In genomic region chr14:95557291-95557690, GRCh38 we compare ENCODE assay signal across 18 cellular contexts. TPM values are rescaled to one million over a fixed set of nuclear protein-coding genes. Genes with fewer than 3 reads are reported as not detected.
DNase-seq lines count a peak whose midpoint lies in the region; ATAC-seq, FAIRE-seq and TF ChIP-seq lines count a peak whose summit lies in the region.
"Had no signal": no experiment of that assay in that cellular context is flagged by ENCODE, and none has a peak within 500 bp of the region (broad histone marks: within the 10 kb centered on the region; RNA-seq: fewer than 3 reads in every experiment).

No MANE protein-coding gene starts in this region.

- no peak overlapping the region for H2BK15ac ChIP-seq in H9 (ENCODE audit: low read depth, low read length)

- no peak overlapping the region for H3K14ac ChIP-seq in H9 (ENCODE audit: insufficient read depth, low read length)

- H3K36me3 Mint-ChIP-seq in GM23338 (ENCODE audit: low read depth) (no peaks in the 10 kb centered on the region), H9 (ENCODE audit: insufficient read depth in 1 of 3, low read depth in 3 of 3) (no peaks in the 10 kb centered on the region)
- H3K36me3 Mint-ChIP-seq in CD4-positive, alpha-beta memory T cell: no peaks in the 10 kb centered on the region
- H3K36me3 Mint-ChIP-seq: CD8-positive, alpha-beta memory T cell had no signal

- H3K27me3 Mint-ChIP-seq in GM23338 (ENCODE audit: insufficient read depth, low read depth, poor library complexity) (peaks cover 15% of the 10 kb centered on the region), H9 (ENCODE audit: low read depth) (peaks cover 64% of the 10 kb centered on the region)
- H3K27me3 Mint-ChIP-seq in CD4-positive, alpha-beta memory T cell: peaks cover 2 to 5% of the 10 kb centered on the region in 2 donors

- CTCF ChIA-PET in K562 (lab: Yijun Ruan, JAX; ENCODE audit: low intra/inter-chr PET ratio): no interaction called here
- CTCF ChIA-PET in CD4-positive, alpha-beta memory T cell (lab: Charles Lee; ENCODE audit: partially characterized antibody): interaction anchor here (1.6 kb wide), 1 partner anchor 9 kb away, joined by 6 read pairs; no protein-coding TSS in a partner anchor

- H3K23me2 ChIP-seq in H9 (ENCODE audit: insufficient read length, low read depth, low read length, poor library complexity, severe bottlenecking): no peaks in the 10 kb centered on the region

- no peak overlapping the region for H4K91ac ChIP-seq in H9 (ENCODE audit: insufficient read length, low read depth, low read length)

- H2AK5ac ChIP-seq in H9 (ENCODE audit: insufficient read length, low read length): no peak overlapping the region

- TF ChIP-seq POLR2A in K562 (conservative IDR thresholded peaks at IDR 0.05): no peak

- H3T11ph ChIP-seq in H9 (ENCODE audit: low read length): no peak overlapping the region

- H3K79me2 ChIP-seq in GM23338 (replicated peaks; ENCODE audit: insufficient read depth) (no peaks in the 10 kb centered on the region), H9 (ENCODE audit: insufficient read depth, low read length) (no peaks in the 10 kb centered on the region), K562 (ENCODE audit: control insufficient read depth, insufficient read depth, low read length) (no peaks in the 10 kb centered on the region)

- H4K5ac ChIP-seq in H9 (ENCODE audit: insufficient read length, low read depth, low read length): no peak overlapping the region

- H3K27ac Mint-ChIP-seq in GM23338 (no peak overlapping the region), H9 (no peak overlapping the region)
- no peak overlapping the region for H3K27ac Mint-ChIP-seq in CD4-positive, alpha-beta memory T cell
- H3K27ac Mint-ChIP-seq: B cell; CD8-positive, alpha-beta memory T cell had no signal

- H3K4me1 ChIP-seq in GM23338 (ENCODE audit: insufficient read depth): peaks cover 5% of the 10 kb centered on the region
- no peaks in the 10 kb centered on the region for H3K4me1 ChIP-seq in H9 (ENCODE audit: insufficient read depth, low read length)
- no peaks in the 10 kb centered on the region; a peak in 1 of 5 replicates for H3K4me1 ChIP-seq in K562 (replicated peaks in 1 of 2; ENCODE audit: control insufficient read depth in 2 of 2, insufficient read depth in 2 of 2, low read length in 2 of 2)
- H3K4me1 ChIP-seq in upper lobe of right lung: no peaks in the 10 kb centered on the region
- no peaks in the 10 kb centered on the region for H3K4me1 ChIP-seq in CD4-positive, alpha-beta memory T cell (ENCODE audit: insufficient read depth, low read length)

- no peak overlapping the region for H4K8ac ChIP-seq in H9 (replicated peaks; ENCODE audit: insufficient read length, low read depth, low read length)

- no peak overlapping the region for H2BK12ac ChIP-seq in H9 (ENCODE audit: insufficient read length, low read depth, low read length)

- ATAC-seq in GM23338 (peak; percentile 30), K562 (no peak), upper lobe of right lung (no peak)
- ATAC-seq: HCT116 had no signal

- POLR2A ChIA-PET in K562 (lab: Yijun Ruan, JAX): interaction anchor here (0.6 kb wide), 1 partner anchor 617 kb away, joined by 5 read pairs; no protein-coding TSS in a partner anchor
- POLR2A ChIA-PET in CD4-positive, alpha-beta memory T cell (lab: Charles Lee; ENCODE audit: partially characterized antibody): no interaction called here

- TF ChIP-seq CTCF in GM23338 (conservative IDR thresholded peaks at IDR 0.05; ENCODE audit: low read depth in 2 of 2) (no peak), H9 (conservative IDR thresholded peaks at IDR 0.05) (no peak), K562 (IDR thresholded peaks at IDR 0.05 in 2 of 3, conservative IDR thresholded peaks at IDR 0.05 in 1 of 3; ENCODE audit: insufficient read depth in 2 of 3, low read depth in 1 of 3, low read length in 3 of 3) (no peak), upper lobe of right lung (IDR thresholded peaks at IDR 0.05) (no peak)

- no peaks in the 10 kb centered on the region for H3K9me2 ChIP-seq in GM23338 (ENCODE audit: insufficient read depth)

- H3K4me1 Mint-ChIP-seq in GM23338 (peaks cover 16% of the 10 kb centered on the region), H9 (peaks cover 25 to 33% of the 10 kb centered on the region in 2 experiments)
- H3K4me1 Mint-ChIP-seq in CD4-positive, alpha-beta memory T cell: peaks cover 3 to 5% (median 4%) of the 10 kb centered on the region in 4 donors

- H3K27ac ChIP-seq in GM23338 (ENCODE audit: low read depth) (no peak overlapping the region), H9 (ENCODE audit: insufficient read length, low read depth, low read length) (no peak overlapping the region), K562 (ENCODE audit: extremely low read depth, low read depth, low read length) (no peak overlapping the region), upper lobe of right lung (no peak overlapping the region)
- no peak overlapping the region for H3K27ac ChIP-seq in CD4-positive, alpha-beta memory T cell (ENCODE audit: low read depth, low read length)
- H3K27ac ChIP-seq: BLaER1 treated with 17β-estradiol and CSF1 and Interleukin-3, amounts not matched to agents 10 nM and 100 nM had no signal

- FAIRE-seq in K562 (lab: Jason Lieb, UNC): no peak
- FAIRE-seq: GM12878 had no signal

- H3K9me3 Mint-ChIP-seq in GM23338 (no peaks in the 10 kb centered on the region), H9 (no peaks in the 10 kb centered on the region)
- H3K9me3 Mint-ChIP-seq in CD4-positive, alpha-beta memory T cell: peaks cover 0 to 2% (median 0%) of the 10 kb centered on the region in 8 donors
- H3K9me3 Mint-ChIP-seq: CD8-positive, alpha-beta memory T cell had no signal

- H3K18ac ChIP-seq in H9 (ENCODE audit: insufficient read length, low read depth, low read length): no peak overlapping the region

- H2BK20ac ChIP-seq in H9 (ENCODE audit: low read depth, low read length, poor library complexity, severe bottlenecking): no peak overlapping the region

- peaks cover 28% of the 10 kb centered on the region for H3K27me3 ChIP-seq in GM23338 (ENCODE audit: insufficient read depth)
- H3K27me3 ChIP-seq in H9 (ENCODE audit: insufficient read depth, low read length): peaks cover 3% of the 10 kb centered on the region; the same call in 1 of the 2 replicates
- 0 out of 5 replicates have a peak, but pooled peaks cover 0 to 4% of the 10 kb centered on the region in 2 experiments for H3K27me3 ChIP-seq in K562 (ENCODE audit: control insufficient read depth in 2 of 2, insufficient read depth in 2 of 2, low read length in 2 of 2)
- no peaks in the 10 kb centered on the region for H3K27me3 ChIP-seq in upper lobe of right lung
- no peaks in the 10 kb centered on the region for H3K27me3 ChIP-seq in CD4-positive, alpha-beta memory T cell (ENCODE audit: insufficient read depth, low read length)
- H3K27me3 ChIP-seq: BLaER1 treated with 17β-estradiol and CSF1 and Interleukin-3, amounts not matched to agents 10 nM and 100 nM had no signal

- H4K20me1 ChIP-seq in GM23338 (replicated peaks; ENCODE audit: insufficient read depth) (peaks cover 4% of the 10 kb centered on the region; the same call in 1 of the 2 replicates), H9 (ENCODE audit: control insufficient read depth, insufficient read depth, insufficient read length) (no peaks in the 10 kb centered on the region), K562 (replicated peaks; ENCODE audit: control insufficient read depth, insufficient read depth, low read length) (no peaks in the 10 kb centered on the region)

- no TSS peak for BruUV-seq in K562 (replicated peaks; lab: Mats Ljungman, UMichigan)

- H2BK120ac ChIP-seq in H9 (ENCODE audit: low read depth, low read length, poor library complexity, severe bottlenecking): no peak overlapping the region

- H3K4ac ChIP-seq in H9 (ENCODE audit: low read depth, low read length): no peak overlapping the region

- no peak overlapping the region for H2AFZ ChIP-seq in GM23338
- no peak overlapping the region for H2AFZ ChIP-seq in H9 (ENCODE audit: low read length)
- H2AFZ ChIP-seq in K562 (ENCODE audit: low read depth, low read length): no peak overlapping the region

- H3K4me3 Mint-ChIP-seq in GM23338 (no peak overlapping the region), H9 (no peak overlapping the region)
- no peak overlapping the region for H3K4me3 Mint-ChIP-seq in CD4-positive, alpha-beta memory T cell
- H3K4me3 Mint-ChIP-seq: B cell; CD8-positive, alpha-beta memory T cell had no signal

- intact Hi-C loops in K562 (cut with micrococcal nuclease): no loop called here
- intact Hi-C loops in upper lobe of right lung (cut with DNase I): no loop called here
- intact Hi-C loops in CD4-positive, alpha-beta memory T cell (cut with micrococcal nuclease): no loop called here

- H3K4me3 ChIP-seq in GM23338 (no peak overlapping the region), K562 (no peak overlapping the region), upper lobe of right lung (no peak overlapping the region)
- H3K4me3 ChIP-seq in CD4-positive, alpha-beta memory T cell (ENCODE audit: low read length in 2 of 2): no peak overlapping the region
- H3K4me3 ChIP-seq: BLaER1 treated with 17β-estradiol and CSF1 and Interleukin-3, amounts not matched to agents 10 nM and 100 nM; GM12878 had no signal

- no peaks in the 10 kb centered on the region for H3K9me1 ChIP-seq in K562 (ENCODE audit: control insufficient read depth, insufficient read depth, low read length)

- H3K36me3 ChIP-seq in GM23338 (ENCODE audit: insufficient read depth) (no peaks in the 10 kb centered on the region), K562 (ENCODE audit: control insufficient read depth, insufficient read depth, low read length) (no peaks in the 10 kb centered on the region), upper lobe of right lung (no peaks in the 10 kb centered on the region)
- no peaks in the 10 kb centered on the region for H3K36me3 ChIP-seq in CD4-positive, alpha-beta memory T cell (ENCODE audit: insufficient read depth, low read length)

- no peak for TF ChIP-seq EP300 in K562 (IDR thresholded peaks at IDR 0.05; ENCODE audit: low read length)

- no peak overlapping the region for H2BK5ac ChIP-seq in H9 (ENCODE audit: insufficient read length, low read length)

- in situ Hi-C loops in K562 (cut with MboI): loop anchor here (25.0 kb wide), 2 partner anchors 705 to 855 kb away; partner anchors contain the start of gene BDKRB1

- no peak overlapping the region for H3K56ac ChIP-seq in H9 (ENCODE audit: insufficient read length, low read depth, low read length)

- TF ChIP-seq RAD21 in K562 (CRISPR knock-in tag; conservative IDR thresholded peaks at IDR 0.05 in 1 of 2, IDR thresholded peaks at IDR 0.05 in 1 of 2): no peak

- H3K9me3 ChIP-seq in H9 (ENCODE audit: control insufficient read depth, low read depth, low read length): no peaks in the 10 kb centered on the region
- H3K9me3 ChIP-seq in K562 (replicated peaks; ENCODE audit: control insufficient read depth, insufficient read depth, low read depth, low read length): no peaks in the 10 kb centered on the region
- no peaks in the 10 kb centered on the region for H3K9me3 ChIP-seq in upper lobe of right lung
- no peaks in the 10 kb centered on the region for H3K9me3 ChIP-seq in CD4-positive, alpha-beta memory T cell (ENCODE audit: control insufficient read depth in 1 of 2, low read length in 2 of 2)

- no peak overlapping the region for H3K23ac ChIP-seq in H9 (ENCODE audit: insufficient read length, low read depth, low read length)

- H3K9ac ChIP-seq in H9 (ENCODE audit: extremely low read depth, insufficient read length, low read length) (no peak overlapping the region), K562 (ENCODE audit: insufficient read depth in 1 of 2, low read depth in 2 of 2, low read length in 2 of 2) (no peak overlapping the region)
- H3K9ac ChIP-seq: BLaER1 treated with 17β-estradiol and CSF1 and Interleukin-3, amounts not matched to agents 10 nM and 100 nM had no signal

- no peaks in the 10 kb centered on the region for H3F3A ChIP-seq in GM23338 (replicated peaks; ENCODE audit: low read depth)

- no CpG with 5 or more reads among the region's 11 CpGs for WGBS in H9 (ENCODE audit: extremely low coverage, insufficient read length, low lambda C conversion rate)
- WGBS in K562 (ENCODE audit: insufficient coverage, low coverage, missing lambda C conversion rate): 54% methylated on average over 11 of the region's 11 CpGs

- H3K4me2 ChIP-seq in GM23338: no peak overlapping the region
- H3K4me2 ChIP-seq in H9 (ENCODE audit: insufficient read depth, insufficient read length, low read length): no peak overlapping the region
- no peak overlapping the region for H3K4me2 ChIP-seq in K562 (ENCODE audit: insufficient read depth, low read length)

- no peaks in the 10 kb centered on the region for H3K79me1 ChIP-seq in H9 (ENCODE audit: insufficient read depth, low read depth, low read length, poor library complexity, severe bottlenecking)

- DNase-seq in GM23338 (ENCODE audit: low spot score) (peak; percentile 75), H9 (peak; percentile 59), K562 (ENCODE audit: extremely low read depth in 1 of 4, low spot score in 3 of 4) (no peak), upper lobe of right lung (peak; percentile 29), NCI-H2171 treated with DMSO at 0.1 percent for 48 hours (lab: John Stamatoyannopoulos, UW) (no peak)
- DNase-seq in CD4-positive, alpha-beta memory T cell: no peak
- DNase-seq: CD8-positive, alpha-beta memory T cell; COR-L47; DMS 273 treated with DMSO at 0.1 percent for 48 hours; DMS53; DND-41; EL; GOT3 had no signal

RNA-seq across cellular contexts. Expression of gene GLRX5, which starts 22.4 kb away (rescaled TPM):
- total RNA-seq in GM23338 (2014; rRNA removed; shearing (Covaris generic)): 91.4 and 96.6 TPM in 2 replicates
- 130 and 135 TPM in 2 replicates for polyA plus RNA-seq in GM23338 (2016; fragmentation: Nextera tagmentation; extraction: Ambion mirVana)
- total RNA-seq in H9 (2021): 62.2 and 64.0 TPM in 2 replicates
- total RNA-seq in K562 (2011; cell fraction: chromatin; rRNA removed; ENCODE audit: low replicate concordance): 11.5 and 14.3 TPM in 2 replicates
- total RNA-seq in K562 (2011; cell fraction: nucleolus; rRNA removed): 8.3 and 11.6 TPM in 2 replicates
- 19.2 and 24.9 TPM in 2 replicates for total RNA-seq in K562 (2011; cell fraction: nucleoplasm; rRNA removed)
- 78.4 and 97.8 TPM in 2 replicates for total RNA-seq in K562 (2014; rRNA removed)
- total RNA-seq in K562 (2014; rRNA removed; fragmentation: Illumina TruSeq; extraction: Trizol): 85.5 and 97.4 TPM in 2 replicates
- total RNA-seq in K562 (2015; rRNA removed; fragmentation: Illumina TruSeq; extraction: Trizol): 56.4 and 57.9 TPM in 2 replicates
- 66.8 and 68.0 TPM in 2 replicates for total RNA-seq in K562 (2021)
- polyA plus RNA-seq in K562 (2011; rRNA removed): 63.8 and 85.2 TPM in 2 replicates
- polyA plus RNA-seq in K562 (2011; cell fraction: cytosol; rRNA removed): 31.1 and 72.2 TPM in 2 replicates
- 9.8 and 21.8 TPM in 2 replicates for polyA plus RNA-seq in K562 (2011; cell fraction: nucleus; rRNA removed)
- 53.4 and 78.6 TPM in 2 replicates for polyA plus RNA-seq in K562 (2012)
- 92.8 and 96.8 TPM in 2 replicates for polyA plus RNA-seq in K562 (2014; fragmentation: Illumina TruSeq; extraction: Trizol)
- polyA plus RNA-seq in K562 (2014; fragmentation: Nextera tagmentation; extraction: Ambion mirVana): 10 to 100 TPM; 16.7 to 20.0 TPM
- polyA plus RNA-seq in K562 (2014; rRNA removed): 66.4 and 73.9 TPM in 2 replicates
- 32.8 and 34.4 TPM in 2 replicates for polyA minus RNA-seq in K562 (2011; rRNA and poly(A)+ RNA removed)
- polyA minus RNA-seq in K562 (2011; cell fraction: cytosol; rRNA and poly(A)+ RNA removed): 17.5 and 24.9 TPM in 2 replicates
- 5.8 and 14.6 TPM in 2 replicates for polyA minus RNA-seq in K562 (2011; cell fraction: nucleus; rRNA and poly(A)+ RNA removed)
- 27.2 TPM for total RNA-seq in upper lobe of right lung
- 10 to 100 TPM; 17.6 to 18.7 TPM for total RNA-seq in CD4-positive, alpha-beta memory T cell
- polyA plus RNA-seq in CD4-positive, alpha-beta memory T cell: 10 to 100 TPM; 60.3 to 74.7 TPM

RNA-seq across cellular contexts. Expression of gene SYNE3, which starts 40.8 kb away (rescaled TPM):
- total RNA-seq in GM23338 (2014; rRNA removed; shearing (Covaris generic)): under 0.01 and 0.03 TPM in 2 replicates
- polyA plus RNA-seq in GM23338 (2016; fragmentation: Nextera tagmentation; extraction: Ambion mirVana) (0.02 TPM in 1 of 2 replicates, not detected in the other), K562 (2011; rRNA removed) (0.15 and 0.95 TPM in 2 replicates), K562 (2014; fragmentation: Illumina TruSeq; extraction: Trizol) (0.61 and 0.71 TPM in 2 replicates), K562 (2014; fragmentation: Nextera tagmentation; extraction: Ambion mirVana) (under 1 TPM; 0.04 to 0.08 TPM), K562 (2014; rRNA removed) (1.7 and 1.8 TPM in 2 replicates)
- total RNA-seq in H9 (2021) (0.11 and 0.13 TPM in 2 replicates), K562 (2014; rRNA removed) (0.94 and 2.7 TPM in 2 replicates), K562 (2014; rRNA removed; fragmentation: Illumina TruSeq; extraction: Trizol) (0.55 and 0.67 TPM in 2 replicates), K562 (2015; rRNA removed; fragmentation: Illumina TruSeq; extraction: Trizol) (0.47 and 0.79 TPM in 2 replicates), K562 (2021) (2.2 and 3.1 TPM in 2 replicates), upper lobe of right lung (19.3 TPM)
- 2.1 and 2.6 TPM in 2 replicates for total RNA-seq in K562 (2011; cell fraction: chromatin; rRNA removed; ENCODE audit: low replicate concordance)
- total RNA-seq in K562 (2011; cell fraction: nucleolus; rRNA removed): 1.2 and 1.3 TPM in 2 replicates
- 1.8 and 2.3 TPM in 2 replicates for total RNA-seq in K562 (2011; cell fraction: nucleoplasm; rRNA removed)
- 0.10 and 0.47 TPM in 2 replicates for polyA plus RNA-seq in K562 (2011; cell fraction: cytosol; rRNA removed)
- 0.40 and 1.4 TPM in 2 replicates for polyA plus RNA-seq in K562 (2011; cell fraction: nucleus; rRNA removed)
- 1.1 and 2.8 TPM in 2 replicates for polyA plus RNA-seq in K562 (2012)
- 0.14 and 1.0 TPM in 2 replicates for polyA minus RNA-seq in K562 (2011; rRNA and poly(A)+ RNA removed)
- 0.82 TPM in 1 of 2 replicates, not detected in the other for polyA minus RNA-seq in K562 (2011; cell fraction: cytosol; rRNA and poly(A)+ RNA removed)
- polyA minus RNA-seq in K562 (2011; cell fraction: nucleus; rRNA and poly(A)+ RNA removed): 0.13 and 2.0 TPM in 2 replicates
- total RNA-seq in CD4-positive, alpha-beta memory T cell: 10 to 100 TPM; 47.7 to 52.2 TPM
- polyA plus RNA-seq in CD4-positive, alpha-beta memory T cell: 1 to 10 TPM; 4.3 to 9.0 TPM
- total RNA-seq: HT-29 had no signal

Comparison
In these comparisons a context has a peak if more than half of its experiments do, and no peak if none do; other contexts are left out.
1. DNase-seq: peak in GM23338 (single experiment), H9 (single experiment) and upper lobe of right lung (single experiment); none in K562 (0 of 4), NCI-H2171 treated with DMSO at 0.1 percent for 48 hours (single experiment) and CD4-positive, alpha-beta memory T cell (0 of 5).